In the genomic region with DNA sequence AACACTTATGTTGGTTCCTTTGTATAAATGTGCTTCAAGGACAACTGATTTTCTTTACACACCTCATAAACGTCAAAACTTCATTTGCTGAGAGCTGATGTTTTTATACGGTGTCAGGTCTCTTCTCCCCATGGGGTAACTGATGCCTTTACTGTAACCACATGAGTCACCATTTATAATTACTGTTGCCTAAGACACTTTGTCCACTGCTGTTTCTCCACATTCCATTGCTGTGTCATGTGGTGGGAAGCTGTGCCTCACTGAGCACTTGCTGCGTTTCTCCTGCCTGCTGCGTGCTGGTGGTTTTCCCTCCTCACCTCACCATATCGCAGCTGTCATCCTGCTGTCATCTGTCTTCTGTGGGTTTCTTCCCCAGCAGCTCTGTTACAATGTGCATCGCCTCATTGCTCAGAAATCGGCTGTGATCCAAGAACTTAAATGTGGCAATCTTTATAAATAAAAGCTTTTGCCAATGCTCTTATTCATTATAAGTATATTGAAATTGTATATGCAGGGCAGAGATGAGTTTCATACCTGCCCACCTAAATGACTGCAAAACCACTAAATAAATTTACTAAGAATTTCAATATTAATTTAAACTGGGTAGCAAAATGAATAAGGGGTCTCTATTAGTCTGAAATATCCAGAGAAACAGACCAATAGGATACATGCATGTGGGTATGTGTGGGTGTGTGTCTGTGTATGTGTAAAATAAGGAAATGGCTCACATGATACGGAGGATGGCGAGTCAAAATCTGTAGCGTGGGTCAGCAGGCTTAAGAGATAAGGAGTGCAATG, we compare ENCODE assay signal across 9 cellular contexts.
DNase-seq lines count a peak whose midpoint lies in the region; ATAC-seq and TF ChIP-seq lines count a peak whose summit lies in the region.
"Had no signal": no experiment of that assay in that cellular context is flagged by ENCODE, and none has a peak within 500 bp of the region (broad histone marks: within the 10 kb centered on the region; RNA-seq: fewer than 3 reads in every experiment).

No MANE protein-coding gene starts in this region.

- TF ChIP-seq POLR2A in spleen (IDR thresholded peaks at IDR 0.05) (no peak), ovary (IDR thresholded peaks at IDR 0.05) (no peak)

- no peak for TF ChIP-seq EP300 in ovary (IDR thresholded peaks at IDR 0.05)

- POLR2A ChIA-PET in PC-9 (lab: Charles Lee; ENCODE audit: unreplicated experiment) = no interaction called here

- H3K4me3 Mint-ChIP-seq in GM23338 = no peak overlapping the region

- CTCF ChIA-PET in PC-9 (lab: Charles Lee) = interaction anchor here (0.7 kb wide), 1 partner anchor 849 kb away, joined by 3 read pairs; no protein-coding TSS in a partner anchor

- 23 to 35% (median 27%) methylated on average over 10 of the region's 10 CpGs for WGBS in spleen, 5 donors
- 62 to 68% (median 66%) methylated on average over 10 of the region's 10 CpGs for WGBS in ovary, 3 donors

- no TSS peak for BruUV-seq in PC-9 (replicated peaks; lab: Mats Ljungman, UMichigan)

- no peaks in the 10 kb centered on the region for H3K9me2 ChIP-seq in GM23338 (ENCODE audit: insufficient read depth)
- no peaks in the 10 kb centered on the region for H3K9me2 ChIP-seq in PC-9 (ENCODE audit: insufficient read depth)

- H3K36me3 ChIP-seq in GM23338 (ENCODE audit: insufficient read depth) (no peaks in the 10 kb centered on the region), PC-9 (ENCODE audit: low read depth) (no peaks in the 10 kb centered on the region), spleen (no peaks in the 10 kb centered on the region), ovary (no peaks in the 10 kb centered on the region)
- H3K36me3 ChIP-seq: SJSA1 had no signal

- DNase-seq in 8988T = peak; percentile 10
- DNase-seq in GM23338 (ENCODE audit: low spot score) = peak; percentile 48
- DNase-seq in PC-9 = peak; percentile 79 to 92
- DNase-seq in fibroblast of peridontal ligament (ENCODE audit: extremely low read depth) = peak; percentile 92
- no peak for DNase-seq in spleen
- DNase-seq in ovary = no peak

- intact Hi-C loops in PC-9 (cut with micrococcal nuclease; ENCODE audit: unreplicated experiment) (no loop called here), spleen (cut with DNase I; ENCODE audit: low total_unique reads) (no loop called here), ovary (cut with DNase I) (no loop called here)

- no peaks in the 10 kb centered on the region for H3K79me2 ChIP-seq in GM23338 (replicated peaks; ENCODE audit: insufficient read depth)
- no peaks in the 10 kb centered on the region for H3K79me2 ChIP-seq in PC-9 (ENCODE audit: low read depth)

- no peaks in the 10 kb centered on the region for H3K36me3 Mint-ChIP-seq in GM23338 (ENCODE audit: low read depth)

- H3K4me1 ChIP-seq in GM23338 (ENCODE audit: insufficient read depth) = no peaks in the 10 kb centered on the region
- H3K4me1 ChIP-seq in PC-9 (replicated peaks; ENCODE audit: insufficient read depth) = peaks cover 19% of the 10 kb centered on the region; the same call in 1 of the 2 replicates
- no peaks in the 10 kb centered on the region for H3K4me1 ChIP-seq in spleen
- H3K4me1 ChIP-seq in ovary (ENCODE audit: insufficient read depth) = no peaks in the 10 kb centered on the region
- H3K4me1 ChIP-seq: SJSA1 had no signal

- no peak overlapping the region for H2AFZ ChIP-seq in GM23338
- no peak overlapping the region for H2AFZ ChIP-seq in PC-9

- H3K27ac ChIP-seq in GM23338 (ENCODE audit: low read depth) = no peak overlapping the region
- no peak overlapping the region for H3K27ac ChIP-seq in PC-9
- H3K27ac ChIP-seq in spleen = no peak overlapping the region
- no peak overlapping the region for H3K27ac ChIP-seq in ovary
- H3K27ac ChIP-seq: SJSA1 had no signal

- H3K4me2 ChIP-seq in GM23338 (no peak overlapping the region), PC-9 (peak overlapping the region; percentile 47; the same call in 1 of the 2 replicates)

- ATAC-seq in GM23338 (peak; percentile 71), GM21576 (IDR thresholded peaks at IDR 0.05; ENCODE audit: unreplicated experiment) (no peak), GM19452 (IDR thresholded peaks at IDR 0.05; ENCODE audit: unreplicated experiment) (no peak)

- peaks cover 15% of the 10 kb centered on the region for H3K4me1 Mint-ChIP-seq in GM23338

- peaks cover 2% of the 10 kb centered on the region for H3K27me3 Mint-ChIP-seq in GM23338 (ENCODE audit: insufficient read depth, low read depth, poor library complexity)

- no peaks in the 10 kb centered on the region for H3K9me3 Mint-ChIP-seq in GM23338

- H3K27ac Mint-ChIP-seq in GM23338 = no peak overlapping the region

- H3K27me3 ChIP-seq in GM23338 (ENCODE audit: insufficient read depth) (no peaks in the 10 kb centered on the region), PC-9 (ENCODE audit: insufficient read depth, low read depth) (no peaks in the 10 kb centered on the region), spleen (replicated peaks in 1 of 7) (no peaks in the 10 kb centered on the region), ovary (no peaks in the 10 kb centered on the region)
- H3K27me3 ChIP-seq: SJSA1 had no signal

- H3K4me3 ChIP-seq in GM23338 (no peak overlapping the region), PC-9 (no peak overlapping the region), spleen (no peak overlapping the region), ovary (no peak overlapping the region)
- H3K4me3 ChIP-seq: SJSA1 had no signal

- no peaks in the 10 kb centered on the region for H3K9me3 ChIP-seq in PC-9 (ENCODE audit: insufficient read depth, low read depth)
- H3K9me3 ChIP-seq in spleen = no peaks in the 10 kb centered on the region
- H3K9me3 ChIP-seq in ovary = no peaks in the 10 kb centered on the region
- H3K9me3 ChIP-seq: SJSA1 had no signal

- H3F3A ChIP-seq in GM23338 (replicated peaks; ENCODE audit: low read depth) = no peaks in the 10 kb centered on the region
- peaks cover 7% of the 10 kb centered on the region for H3F3A ChIP-seq in PC-9 (ENCODE audit: insufficient read depth, low read depth)

- TF ChIP-seq CTCF in GM23338 (conservative IDR thresholded peaks at IDR 0.05; ENCODE audit: low read depth in 2 of 2) (no peak), PC-9 (conservative IDR thresholded peaks at IDR 0.05) (no peak), spleen (IDR thresholded peaks at IDR 0.05 in 8 of 11, conservative IDR thresholded peaks at IDR 0.05 in 3 of 11) (no peak), ovary (IDR thresholded peaks at IDR 0.05) (no peak)

- H4K20me1 ChIP-seq in GM23338 (replicated peaks; ENCODE audit: insufficient read depth) (no peaks in the 10 kb centered on the region), PC-9 (ENCODE audit: insufficient read depth) (no peaks in the 10 kb centered on the region)

TF ChIP-seq in GM23338, 12 proteins besides CTCF, POLR2A, EP300 and RAD21:
- TF ChIP-seq ZNF114 (CRISPR knock-in tag; IDR thresholded peaks at IDR 0.05) (no peak), EZH2 (IDR thresholded peaks at IDR 0.05; ENCODE audit: low read depth, unreplicated experiment) (no peak), JUNB (IDR thresholded peaks at IDR 0.05; ENCODE audit: unreplicated experiment) (no peak), POLR2AphosphoS5 (IDR thresholded peaks at IDR 0.05; ENCODE audit: low read depth) (no peak), CREB1 (CRISPR knock-in tag; IDR thresholded peaks at IDR 0.05; ENCODE audit: low read depth) (no peak), NANOG (IDR thresholded peaks at IDR 0.05; ENCODE audit: borderline replicate concordance) (no peak), ZNF331 (CRISPR knock-in tag; IDR thresholded peaks at IDR 0.05; ENCODE audit: low read depth) (no peak), EZH2phosphoT487 (IDR thresholded peaks at IDR 0.05; ENCODE audit: unreplicated experiment) (no peak), STAT1 (IDR thresholded peaks at IDR 0.05; ENCODE audit: unreplicated experiment) (no peak)
- TF ChIP-seq, protein P1, sequence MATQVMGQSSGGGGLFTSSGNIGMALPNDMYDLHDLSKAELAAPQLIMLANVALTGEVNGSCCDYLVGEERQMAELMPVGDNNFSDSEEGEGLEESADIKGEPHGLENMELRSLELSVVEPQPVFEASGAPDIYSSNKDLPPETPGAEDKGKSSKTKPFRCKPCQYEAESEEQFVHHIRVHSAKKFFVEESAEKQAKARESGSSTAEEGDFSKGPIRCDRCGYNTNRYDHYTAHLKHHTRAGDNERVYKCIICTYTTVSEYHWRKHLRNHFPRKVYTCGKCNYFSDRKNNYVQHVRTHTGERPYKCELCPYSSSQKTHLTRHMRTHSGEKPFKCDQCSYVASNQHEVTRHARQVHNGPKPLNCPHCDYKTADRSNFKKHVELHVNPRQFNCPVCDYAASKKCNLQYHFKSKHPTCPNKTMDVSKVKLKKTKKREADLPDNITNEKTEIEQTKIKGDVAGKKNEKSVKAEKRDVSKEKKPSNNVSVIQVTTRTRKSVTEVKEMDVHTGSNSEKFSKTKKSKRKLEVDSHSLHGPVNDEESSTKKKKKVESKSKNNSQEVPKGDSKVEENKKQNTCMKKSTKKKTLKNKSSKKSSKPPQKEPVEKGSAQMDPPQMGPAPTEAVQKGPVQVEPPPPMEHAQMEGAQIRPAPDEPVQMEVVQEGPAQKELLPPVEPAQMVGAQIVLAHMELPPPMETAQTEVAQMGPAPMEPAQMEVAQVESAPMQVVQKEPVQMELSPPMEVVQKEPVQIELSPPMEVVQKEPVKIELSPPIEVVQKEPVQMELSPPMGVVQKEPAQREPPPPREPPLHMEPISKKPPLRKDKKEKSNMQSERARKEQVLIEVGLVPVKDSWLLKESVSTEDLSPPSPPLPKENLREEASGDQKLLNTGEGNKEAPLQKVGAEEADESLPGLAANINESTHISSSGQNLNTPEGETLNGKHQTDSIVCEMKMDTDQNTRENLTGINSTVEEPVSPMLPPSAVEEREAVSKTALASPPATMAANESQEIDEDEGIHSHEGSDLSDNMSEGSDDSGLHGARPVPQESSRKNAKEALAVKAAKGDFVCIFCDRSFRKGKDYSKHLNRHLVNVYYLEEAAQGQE (IDR thresholded peaks at IDR 0.05; ENCODE audit: unreplicated experiment) = no peak

Comparison
In these comparisons a context has a peak if more than half of its experiments do, and no peak if none do; other contexts are left out.
1. DNase-seq: peak in 8988T (single experiment), GM23338 (single experiment), PC-9 (2 of 2) and fibroblast of peridontal ligament (single experiment); none in spleen (single experiment) and ovary (0 of 5).